16 cellular contexts compared by ENCODE assay signal in the genomic region with DNA sequence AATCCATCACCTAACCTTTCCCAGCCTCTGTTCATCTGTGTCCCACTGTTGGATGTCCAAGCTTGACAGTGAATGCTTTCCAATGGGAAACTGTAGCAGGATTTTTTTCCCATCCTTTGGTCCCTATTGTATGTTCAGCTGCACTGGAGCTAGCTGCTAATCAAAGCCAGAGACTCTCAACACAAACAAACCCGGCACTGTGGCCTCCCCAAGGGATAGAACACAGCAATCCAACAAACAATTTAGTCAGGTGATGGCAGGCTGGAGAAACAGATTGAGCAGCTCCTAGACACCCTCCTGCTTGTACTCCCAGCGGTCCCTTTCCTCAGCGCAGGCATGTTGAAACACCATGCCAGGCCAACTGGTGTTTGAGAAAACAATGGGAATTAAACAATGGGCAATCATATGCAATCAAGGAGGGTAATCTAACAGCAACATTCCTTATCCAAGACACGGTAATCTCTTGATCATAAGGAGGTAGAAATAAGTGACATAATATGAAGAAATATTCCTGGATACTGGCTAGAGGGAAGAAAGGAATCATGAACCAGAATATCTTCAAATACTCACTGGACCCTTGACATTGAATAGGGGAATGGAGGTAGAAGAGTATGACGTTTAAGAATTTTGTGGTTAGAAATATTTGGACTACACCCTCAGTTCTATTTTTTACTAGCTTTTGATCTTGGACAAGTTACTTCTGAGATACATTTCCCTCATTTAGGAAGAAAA. TPM values are rescaled to one million over a fixed set of nuclear protein-coding genes. Genes with fewer than 3 reads are reported as not detected.
DNase-seq lines count a peak whose midpoint lies in the region; TF ChIP-seq lines count a peak whose summit lies in the region.
"Had no signal": no experiment of that assay in that cellular context is flagged by ENCODE, and none has a peak within 500 bp of the region (broad histone marks: within the 10 kb centered on the region; RNA-seq: fewer than 3 reads in every experiment).

No MANE protein-coding gene starts in this region.

- BruUV-seq in MCF 10A (replicated peaks; lab: Mats Ljungman, UMichigan) = no TSS peak

- no peak overlapping the region for H3K27ac Mint-ChIP-seq in MCF 10A (ENCODE audit: low read depth, unreplicated experiment)
- H3K27ac Mint-ChIP-seq: activated CD4-positive, alpha-beta memory T cell treated with anti-CD3 and anti-CD28 coated beads for 36 hours; type B pancreatic cell had no signal

- no peaks in the 10 kb centered on the region for H3K27me3 ChIP-seq in breast epithelium
- no peaks in the 10 kb centered on the region for H3K27me3 ChIP-seq in SJSA1 (replicated peaks)
- no peaks in the 10 kb centered on the region for H3K27me3 ChIP-seq in transverse colon

- 40 to 44% methylated on average over 3 to 5 of the region's 5 CpGs for WGBS in transverse colon (ENCODE audit: low coverage in 1 of 2), 2 donors

- peaks cover 42% of the 10 kb centered on the region for H3K27me3 Mint-ChIP-seq in MCF 10A (ENCODE audit: insufficient read depth, unreplicated experiment)
- H3K27me3 Mint-ChIP-seq: activated CD4-positive, alpha-beta memory T cell treated with anti-CD3 and anti-CD28 coated beads for 36 hours; central memory CD8-positive, alpha-beta T cell; type B pancreatic cell had no signal

- DNase-seq in breast epithelium (ENCODE audit: low spot score in 2 of 2) = no peak
- no peak for DNase-seq in MCF 10A (ENCODE audit: unreplicated experiment)
- DNase-seq in SJSA1 (ENCODE audit: low read depth in 1 of 2, low spot score in 2 of 2) = peak; percentile 37 to 42
- peak; percentile 79 for DNase-seq in fibroblast of the aortic adventitia (ENCODE audit: low read depth)
- DNase-seq in superior temporal gyrus (ENCODE audit: extremely low spot score) = peak; percentile 71
- no peak for DNase-seq in activated CD8-positive, alpha-beta memory T cell treated with anti-CD3 and anti-CD28 coated beads for 24 hours
- DNase-seq in transverse colon = no peak
- DNase-seq in SHP77 treated with DMSO at 0.1 percent for 48 hours (lab: John Stamatoyannopoulos, UW) = no peak
- DNase-seq: activated CD4-positive, alpha-beta memory T cell treated with anti-CD3 and anti-CD28 coated beads for 36 hours; activated effector memory CD4-positive, alpha-beta T cell treated with anti-CD3 and anti-CD28 coated beads, Interleukin-2, amount 50 U/mL, for 16 hours had no signal

- no peaks in the 10 kb centered on the region for H3K9me3 Mint-ChIP-seq in MCF 10A (ENCODE audit: unreplicated experiment)
- H3K9me3 Mint-ChIP-seq: activated CD4-positive, alpha-beta memory T cell treated with anti-CD3 and anti-CD28 coated beads for 36 hours had no signal

- H3K4me3 ChIP-seq in breast epithelium = no peak overlapping the region
- no peak overlapping the region for H3K4me3 ChIP-seq in SJSA1
- H3K4me3 ChIP-seq in fibroblast of the aortic adventitia (ENCODE audit: low read depth, low read length) = no peak overlapping the region
- no peak overlapping the region for H3K4me3 ChIP-seq in transverse colon

- intact Hi-C loops in breast epithelium (cut with DNase I; ENCODE audit: low total_unique reads) = loop anchor here (1.0 kb wide), 1 partner anchor 15 kb away; no protein-coding TSS in a partner anchor
- intact Hi-C loops in MCF 10A (cut with micrococcal nuclease) = no loop called here
- intact Hi-C loops in transverse colon (cut with DNase I; ENCODE audit: low total_unique reads) = no loop called here

- H3K36me3 Mint-ChIP-seq in MCF 10A (ENCODE audit: insufficient read depth, unreplicated experiment) = no peaks in the 10 kb centered on the region
- H3K36me3 Mint-ChIP-seq: activated CD4-positive, alpha-beta memory T cell treated with anti-CD3 and anti-CD28 coated beads for 36 hours had no signal

- no peak overlapping the region for H3K4me3 Mint-ChIP-seq in MCF 10A (ENCODE audit: unreplicated experiment)
- H3K4me3 Mint-ChIP-seq: activated CD4-positive, alpha-beta memory T cell treated with anti-CD3 and anti-CD28 coated beads for 36 hours; central memory CD8-positive, alpha-beta T cell; type B pancreatic cell had no signal

- H3K4me1 ChIP-seq in breast epithelium (no peaks in the 10 kb centered on the region), SJSA1 (replicated peaks) (peaks cover 13% of the 10 kb centered on the region), transverse colon (no peaks in the 10 kb centered on the region)

- in situ Hi-C loops in transverse colon (cut with MboI; ENCODE audit: low pct_ligation_motif_present in 1 of 4, low pct_unique_long_range_greater_than_20kb in 1 of 4, low sequenced_read_pairs in 3 of 4) = no loop called here

- H3K36me3 ChIP-seq in breast epithelium = no peaks in the 10 kb centered on the region
- no peaks in the 10 kb centered on the region for H3K36me3 ChIP-seq in SJSA1
- H3K36me3 ChIP-seq in transverse colon = no peaks in the 10 kb centered on the region

- H3K9me3 ChIP-seq in breast epithelium (no peaks in the 10 kb centered on the region), SJSA1 (replicated peaks) (no peaks in the 10 kb centered on the region), transverse colon (no peaks in the 10 kb centered on the region)

- no peak for TF ChIP-seq CTCF in breast epithelium (IDR thresholded peaks at IDR 0.05)
- no peak for TF ChIP-seq CTCF in MCF 10A (IDR thresholded peaks at IDR 0.05; ENCODE audit: unreplicated experiment)
- TF ChIP-seq CTCF in fibroblast of the aortic adventitia (IDR thresholded peaks at IDR 0.05; ENCODE audit: insufficient read depth, low read length) = no peak
- no peak for TF ChIP-seq CTCF in transverse colon (IDR thresholded peaks at IDR 0.05)

- TF ChIP-seq EP300 in transverse colon (IDR thresholded peaks at IDR 0.05; ENCODE audit: low read depth) = no peak

- POLR2A ChIA-PET in MCF 10A (lab: Yijun Ruan, JAX) = interaction anchor here (0.6 kb wide), 1 partner anchor 30 kb away, joined by 3 read pairs; no protein-coding TSS in a partner anchor

- H3K4me1 Mint-ChIP-seq in MCF 10A (ENCODE audit: insufficient read depth, unreplicated experiment) = no peaks in the 10 kb centered on the region
- H3K4me1 Mint-ChIP-seq: central memory CD8-positive, alpha-beta T cell had no signal

- CTCF ChIA-PET in MCF 10A (lab: Yijun Ruan, JAX) = no interaction called here

- H3K27ac ChIP-seq in breast epithelium = peak overlapping the region; percentile 71 to 74
- H3K27ac ChIP-seq in SJSA1 = no peak overlapping the region
- no peak overlapping the region for H3K27ac ChIP-seq in transverse colon
- H3K27ac ChIP-seq: epithelial cell of prostate, parathyroid adenoma had no signal

- no peak for TF ChIP-seq POLR2A in breast epithelium (IDR thresholded peaks at IDR 0.05)
- no peak for TF ChIP-seq POLR2A in transverse colon (IDR thresholded peaks at IDR 0.05)

RNA-seq across cellular contexts. Expression of gene PTN, which starts 15.0 kb away (rescaled TPM):
- total RNA-seq in breast epithelium (100 to 1,000 TPM in 1 of 3 donors, 10 to 100 TPM in 1, under 1 TPM in 1; 0.48 to 343 (median 51.1) TPM), MCF 10A (2022) (0.26 TPM in 1 of 2 replicates, not detected in the other), fibroblast of the aortic adventitia (ENCODE audit: low replicate concordance) (12.8 and 28.7 TPM in 2 replicates), transverse colon (1 to 10 TPM; 3.0 to 6.4 (median 3.8) TPM)
- 56.7 and 70.6 TPM in 2 replicates for total RNA-seq in SJSA1 (2014; rRNA removed; shearing (Covaris generic))
- total RNA-seq: activated CD4-positive, alpha-beta memory T cell treated with anti-CD3 and anti-CD28 coated beads for 36 hours; HT-29; mononuclear cell had no signal

Comparison
In these comparisons a context has a peak if more than half of its experiments do, and no peak if none do; other contexts are left out.
1. DNase-seq: peak in SJSA1 (2 of 2), fibroblast of the aortic adventitia (single experiment) and superior temporal gyrus (single experiment); none in breast epithelium (0 of 2), MCF 10A (single experiment), activated CD8-positive, alpha-beta memory T cell treated with anti-CD3 and anti-CD28 coated beads for 24 hours (single experiment), transverse colon (single experiment) and SHP77 treated with DMSO at 0.1 percent for 48 hours (single experiment).
2. H3K27ac ChIP-seq: peak in breast epithelium (2 of 2); none in SJSA1 (single experiment) and transverse colon (0 of 4).